4 cellular contexts compared by ENCODE assay signal in the genomic region with DNA sequence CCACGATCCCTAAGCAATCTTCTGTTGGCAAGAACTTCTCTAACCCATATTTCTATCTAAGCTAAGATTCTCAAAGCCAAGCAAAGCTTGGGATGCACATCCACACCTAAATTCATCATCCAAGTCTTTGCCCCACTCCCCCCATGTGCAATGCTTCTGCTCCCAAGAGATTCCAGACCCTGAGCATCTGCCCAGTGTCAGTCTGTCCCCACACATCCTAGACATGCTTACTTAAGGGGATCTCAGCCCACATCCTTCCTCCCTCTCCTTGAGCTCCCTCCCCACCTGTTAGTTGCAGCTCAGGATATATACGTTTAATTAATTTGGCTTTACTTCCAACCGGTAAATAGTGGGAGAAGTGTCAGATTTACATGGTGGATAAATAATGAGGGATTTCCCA. TPM values are rescaled to one million over a fixed set of nuclear protein-coding genes. Genes with fewer than 3 reads are reported as not detected.
"Had no signal": no experiment of that assay in that cellular context is flagged by ENCODE, and none has a peak within 500 bp of the region (broad histone marks: within the 10 kb centered on the region; RNA-seq: fewer than 3 reads in every experiment).

No MANE protein-coding gene starts in this region.

- H3K4me3 ChIP-seq: GM12878 had no signal

- DNase-seq: GDM1, GF-D8 had no signal

- ATAC-seq: GM12878 had no signal

RNA-seq across cellular contexts. Expression of a gene that starts 17.0 kb away (rescaled TPM):
- total RNA-seq: G401 had no signal
